In the genomic region with DNA sequence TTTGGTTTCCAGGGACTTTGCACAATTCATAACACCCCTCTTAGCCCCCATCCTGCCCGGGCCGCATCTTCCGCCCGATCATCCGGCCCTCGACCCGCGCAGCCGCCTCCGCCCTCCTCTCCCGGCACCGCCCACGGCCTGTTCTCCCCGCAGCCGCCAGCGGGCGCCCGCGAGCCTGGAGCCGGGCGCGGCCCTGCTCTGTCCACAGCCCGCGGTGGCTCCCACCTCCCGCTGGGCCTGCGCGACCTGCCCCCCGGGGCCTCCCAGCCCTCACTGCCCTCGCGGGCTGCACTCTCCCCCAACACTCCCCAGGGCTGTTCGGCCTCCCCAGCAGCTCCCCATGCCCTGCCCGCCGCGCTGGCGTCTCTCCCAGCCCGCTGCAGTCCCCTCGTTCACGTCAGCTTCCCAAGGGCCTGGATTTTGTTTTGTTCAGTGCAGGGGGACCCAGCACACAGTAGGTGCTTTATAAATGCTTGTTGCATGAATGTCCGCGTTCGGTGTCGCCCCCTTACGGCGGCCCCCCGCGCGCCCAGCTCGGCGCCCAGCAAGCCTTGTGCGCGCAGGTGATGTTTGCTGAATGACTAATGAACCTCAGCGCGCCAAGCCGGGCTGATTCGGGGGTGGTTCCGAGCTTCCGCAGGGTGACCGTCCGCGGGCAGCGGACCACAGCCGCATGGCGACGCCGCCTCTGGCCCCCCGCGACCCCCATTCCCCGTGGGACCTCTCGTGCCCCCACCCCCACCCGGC, we compare ENCODE assay signal across 8 cellular contexts. TPM values are rescaled to one million over a fixed set of nuclear protein-coding genes. Genes with fewer than 3 reads are reported as not detected.
A peak's percentile ranks its signal among the peaks of the same experiment; 100 is the strongest.
DNase-seq lines count a peak whose midpoint lies in the region; ATAC-seq, FAIRE-seq and TF ChIP-seq lines count a peak whose summit lies in the region.

No MANE protein-coding gene starts in this region.

- intact Hi-C loops in activated B cell treated with CpG ODN at 0.5 μM for 24 hours (cut with micrococcal nuclease): loop anchor here (1.0 to 2.0 kb wide), 2 partner anchors 10 to 25 kb away; no protein-coding TSS in a partner anchor
- intact Hi-C loops in kidney (cut with DNase I): no loop called here

- ATAC-seq in GM21723 (IDR thresholded peaks at IDR 0.05; ENCODE audit: unreplicated experiment): peak; percentile 71
- ATAC-seq in activated B cell treated with CpG ODN at 0.5 μM for 24 hours (ENCODE audit: low read depth): peak; percentile 91

- H3K36me3 Mint-ChIP-seq in activated B cell treated with CpG ODN at 0.5 μM for 24 hours (ENCODE audit: low read depth): peaks cover 25% of the 10 kb centered on the region

- no peak overlapping the region for H3K4me3 ChIP-seq in kidney (ENCODE audit: low read length in 2 of 2)

- DNase-seq in D341Med (ENCODE audit: low spot score): peak; percentile 94
- peak; percentile 41 for DNase-seq in NCI-H1092 treated with DMSO at 0.1 percent for 48 hours (lab: John Stamatoyannopoulos, UW)
- DNase-seq in activated B cell treated with CpG ODN at 0.5 μM for 24 hours: peak; percentile 85
- DNase-seq in caudate nucleus (lab: John Stamatoyannopoulos, UW): peak in 53 of 61 donors; percentile 25 to 79 (median 56)
- peak; percentile 86 for DNase-seq in kidney
- DNase-seq in stimulated activated CD4-positive, alpha-beta T cell treated with anti-CD3 and anti-CD28 coated beads, Interleukin-1b, Interleukin-23, amount 100 ng/mL, for 1 hour (ENCODE audit: low read depth in 2 of 2): peak; percentile 47 to 62
- no peak for DNase-seq in mesenteric fat pad (ENCODE audit: low spot score)

- CTCF ChIA-PET in activated B cell treated with CpG ODN at 0.5 μM for 24 hours (lab: Charles Lee): interaction anchor here (1.1 to 1.8 kb wide), 7 partner anchors 8 to 201 kb away, joined by 3 to 10 read pairs (median 4); no protein-coding TSS in a partner anchor

- TF ChIP-seq CTCF in activated B cell treated with CpG ODN at 0.5 μM for 24 hours (IDR thresholded peaks at IDR 0.05) (peak; percentile 51), kidney (IDR thresholded peaks at IDR 0.05; ENCODE audit: borderline replicate concordance, extremely low read depth, insufficient read depth) (peak; percentile 87)

- peaks cover 0 to 8% of the 10 kb centered on the region in 2 donors for H3K4me1 ChIP-seq in kidney (ENCODE audit: control insufficient read depth in 1 of 2, insufficient read depth in 1 of 2, low read depth in 1 of 2, low read length in 2 of 2)

- no peak overlapping the region for H3K9ac ChIP-seq in kidney (ENCODE audit: low read length in 2 of 2)

- H3K27ac ChIP-seq in caudate nucleus (ENCODE audit: low read depth, low read length) (peak overlapping the region; percentile 78), kidney (ENCODE audit: low read depth in 2 of 2, low read length in 2 of 2) (no peak overlapping the region)

- H3K27ac Mint-ChIP-seq in activated B cell treated with CpG ODN at 0.5 μM for 24 hours: no peak overlapping the region

- H3K9me3 Mint-ChIP-seq in activated B cell treated with CpG ODN at 0.5 μM for 24 hours: no peaks in the 10 kb centered on the region

- peak overlapping the region; percentile 79 for H3K4me3 Mint-ChIP-seq in activated B cell treated with CpG ODN at 0.5 μM for 24 hours

- FAIRE-seq in kidney (lab: Jason Lieb, UNC): no peak

- H3K36me3 ChIP-seq in kidney (ENCODE audit: control insufficient read depth in 1 of 2, insufficient read depth in 2 of 2, low read length in 2 of 2): peaks cover 11 to 15% of the 10 kb centered on the region in 2 donors

- peaks cover 29% of the 10 kb centered on the region for H3K4me1 Mint-ChIP-seq in activated B cell treated with CpG ODN at 0.5 μM for 24 hours

- H3K27me3 Mint-ChIP-seq in activated B cell treated with CpG ODN at 0.5 μM for 24 hours: peaks cover 21% of the 10 kb centered on the region

- no peaks in the 10 kb centered on the region for H3K9me3 ChIP-seq in kidney (ENCODE audit: control insufficient read depth in 1 of 2, low read length in 2 of 2)

- POLR2A ChIA-PET in activated B cell treated with CpG ODN at 0.5 μM for 24 hours (lab: Charles Lee): interaction anchor here (0.6 to 1.5 kb wide), 4 partner anchors 10 to 176 kb away, joined by 3 to 8 read pairs (median 4); a partner anchor contains a TSS

RNA-seq across cellular contexts. Expression of a gene that starts 4.6 kb away (rescaled TPM):
- total RNA-seq in activated B cell treated with CpG ODN at 0.5 μM for 24 hours (0.42 and 0.59 TPM in 2 replicates), kidney (0.25 TPM), mesenteric fat pad (0.10 TPM)
- not detected for polyA plus RNA-seq in kidney (ENCODE audit: insufficient read depth, low read depth, low replicate concordance)

RNA-seq across cellular contexts. Expression of a gene that starts 7.2 kb away (rescaled TPM):
- total RNA-seq in activated B cell treated with CpG ODN at 0.5 μM for 24 hours: 1,788 and 2,029 TPM in 2 replicates
- total RNA-seq in kidney: 893 TPM
- polyA plus RNA-seq in kidney (ENCODE audit: insufficient read depth, low read depth, low replicate concordance): 1,823 TPM
- total RNA-seq in mesenteric fat pad: 909 TPM

RNA-seq across cellular contexts. Expression of a gene that starts 33.7 kb away (rescaled TPM):
- 42.8 and 55.7 TPM in 2 replicates for total RNA-seq in activated B cell treated with CpG ODN at 0.5 μM for 24 hours
- total RNA-seq in kidney: 32.5 TPM
- 50.9 TPM for polyA plus RNA-seq in kidney (ENCODE audit: insufficient read depth, low read depth, low replicate concordance)
- total RNA-seq in mesenteric fat pad: 21.6 TPM

RNA-seq across cellular contexts. Expression of a gene that starts 38.0 kb away (rescaled TPM):
- total RNA-seq in activated B cell treated with CpG ODN at 0.5 μM for 24 hours (177 and 195 TPM in 2 replicates), kidney (98.5 TPM), mesenteric fat pad (110 TPM)
- 47.7 TPM for polyA plus RNA-seq in kidney (ENCODE audit: insufficient read depth, low read depth, low replicate concordance)

RNA-seq across cellular contexts. Expression of a gene that starts 44.0 kb away (rescaled TPM):
- 6.9 and 8.8 TPM in 2 replicates for total RNA-seq in activated B cell treated with CpG ODN at 0.5 μM for 24 hours
- 16.3 TPM for total RNA-seq in kidney
- polyA plus RNA-seq in kidney (ENCODE audit: insufficient read depth, low read depth, low replicate concordance): 209 TPM
- total RNA-seq in mesenteric fat pad: 8.4 TPM
